Comparison of ENCODE assay signal across 1 cellular context in genomic region chrX:103624111-103624510, GRCh38.
TF ChIP-seq lines count a peak whose summit lies in the region.

No MANE protein-coding gene starts in this region.

TF ChIP-seq in GM23338, 12 proteins besides CTCF, POLR2A, EP300 and RAD21:
- no peak for TF ChIP-seq ETS1 (IDR thresholded peaks at IDR 0.05)
TF ChIP-seq in GM23338: peak in this region for 0.
